1 cellular context compared by ENCODE assay signal in genomic region chr14:96002511-96002884, GRCh38.
TF ChIP-seq lines count a peak whose summit lies in the region.

No MANE protein-coding gene starts in this region.

TF ChIP-seq in SK-N-SH treated with all-trans-retinoic acid at 6 μM for 48 hours, 23 proteins besides CTCF, POLR2A, EP300 and RAD21 (continued from another document):
- TF ChIP-seq ARNTL (CRISPR knock-in tag; IDR thresholded peaks at IDR 0.05; ENCODE audit: borderline replicate concordance, low read depth) = no peak
